ENCODE assay signal across 22 cellular contexts in genomic region chr12:49377386-49377785, GRCh38. TPM values are rescaled to one million over a fixed set of nuclear protein-coding genes. Genes with fewer than 3 reads are reported as not detected.
"Had no signal": no experiment of that assay in that cellular context is flagged by ENCODE, and none has a peak within 500 bp of the region (broad histone marks: within the 10 kb centered on the region; RNA-seq: fewer than 3 reads in every experiment).

No MANE protein-coding gene starts in this region.

- H3K4me2 ChIP-seq: hepatocyte had no signal

- ATAC-seq: sciatic nerve; stimulated activated memory B cell treated with anti-CD40 and anti-IgM and Interleukin-4, amounts not matched to agents 10 μg/mL and 1 μg/mL and 100 μg/mL, for 72 hours had no signal

- H3K4me3 ChIP-seq: esophagus squamous epithelium, hepatocyte, pancreas, spleen, tibial artery, upper lobe of left lung, vagina had no signal

- H2AFZ ChIP-seq: hepatocyte had no signal

- H3K27ac ChIP-seq: esophagus squamous epithelium, hepatocyte, pancreas, spleen, tibial artery, upper lobe of left lung, vagina had no signal

- H3K36me3 ChIP-seq: pancreas, tibial artery, upper lobe of left lung, vagina had no signal

- H3K27me3 ChIP-seq: esophagus squamous epithelium, hepatocyte, pancreas, spleen, tibial artery, upper lobe of left lung, vagina had no signal

- H3K4me1 ChIP-seq: esophagus squamous epithelium, pancreas, spleen, tibial artery, upper lobe of left lung, vagina had no signal

- FAIRE-seq: kidney, pancreas had no signal

- DNase-seq: dermis blood vessel endothelial cell; esophagus squamous epithelium; foreskin fibroblast; kidney; mesendoderm; naive B cell; occipital lobe; pancreas; spleen; stimulated activated CD4-positive, alpha-beta T cell treated with anti-CD3 and anti-CD28 coated beads, Interleukin-15, amount 100 ng/mL, for 24 hours; stimulated activated CD4-positive, alpha-beta T cell treated with anti-CD3 and anti-CD28 coated beads, Interleukin-1b, Interleukin-23, amount 100 ng/mL, for 48 hours; stimulated activated CD4-positive, alpha-beta T cell treated with anti-CD3 and anti-CD28 coated beads, Interleukin-4, amount 100 ng/mL, for 24 hours; tibial artery; upper lobe of left lung had no signal

- H3K9me3 ChIP-seq: esophagus squamous epithelium, pancreas, spleen, tibial artery, upper lobe of left lung, vagina had no signal

RNA-seq across cellular contexts. Expression of gene DNAJC22, which starts 30.7 kb away (rescaled TPM):
- total RNA-seq: sciatic nerve, skeletal muscle tissue had no signal

RNA-seq across cellular contexts. Expression of gene C1QL4, which starts 40.4 kb away (rescaled TPM):
- total RNA-seq: epithelial cell of proximal tubule, esophagus squamous epithelium, hepatocyte, liver, lung microvascular endothelial cell, pancreas, sciatic nerve, skeletal muscle tissue, spleen, upper lobe of left lung had no signal
- polyA plus RNA-seq: hepatocyte, liver, pancreas, spleen had no signal
